3 cellular contexts compared by ENCODE assay signal in the genomic region with DNA sequence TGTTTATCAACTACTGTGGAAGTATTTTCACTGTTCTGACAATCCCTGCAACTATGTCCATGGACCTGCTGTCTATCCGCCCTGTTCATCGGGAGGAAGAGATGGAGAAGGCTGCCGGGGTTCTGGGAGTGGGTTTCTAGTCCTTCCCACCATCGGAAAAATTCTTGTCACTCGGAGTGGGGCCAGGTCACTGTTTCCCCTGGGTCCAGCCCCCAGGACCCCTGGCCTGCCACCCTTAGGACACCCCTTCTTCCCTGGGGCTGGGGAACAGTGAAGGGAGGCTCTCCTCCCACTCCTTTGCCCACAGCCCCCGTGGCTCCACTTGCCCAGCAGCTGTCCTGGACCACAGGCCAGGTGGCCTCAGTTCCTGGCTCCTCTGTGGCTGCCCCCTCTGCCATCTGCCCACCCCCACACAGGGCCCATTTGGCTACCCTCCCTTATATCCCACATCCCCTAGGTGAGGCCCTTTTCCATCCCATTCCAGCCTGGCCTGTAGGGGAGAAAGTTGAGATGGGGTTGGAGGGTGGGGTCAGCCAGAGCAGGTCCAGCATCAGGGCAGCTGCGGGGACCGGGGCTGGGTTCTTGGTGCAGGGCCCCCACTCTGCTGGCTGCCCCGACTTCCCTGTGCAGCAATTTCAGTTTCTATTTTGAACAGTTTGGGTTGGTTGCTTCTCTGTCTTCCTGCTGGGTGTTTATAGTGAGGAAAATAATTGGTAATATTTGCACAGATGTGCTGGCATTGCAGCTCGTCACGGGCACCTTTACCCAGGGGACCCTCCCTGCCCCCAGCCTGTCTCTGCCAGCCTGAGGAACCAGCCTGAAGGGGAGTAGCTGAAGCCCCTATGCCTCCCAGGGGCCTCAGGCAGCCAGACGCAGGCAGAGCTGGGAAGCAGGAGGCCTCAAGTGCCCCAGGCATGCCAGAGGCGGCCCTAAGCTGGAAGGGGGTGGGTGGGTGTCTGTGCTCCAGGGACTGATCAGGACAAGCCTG.
A peak's percentile ranks its signal among the peaks of the same experiment; 100 is the strongest.
TF ChIP-seq lines count a peak whose summit lies in the region.

No MANE protein-coding gene starts in this region.

TF ChIP-seq in SK-N-SH, 30 proteins besides CTCF, POLR2A, EP300 and RAD21 (continued from another document):
- TF ChIP-seq, protein P1, sequence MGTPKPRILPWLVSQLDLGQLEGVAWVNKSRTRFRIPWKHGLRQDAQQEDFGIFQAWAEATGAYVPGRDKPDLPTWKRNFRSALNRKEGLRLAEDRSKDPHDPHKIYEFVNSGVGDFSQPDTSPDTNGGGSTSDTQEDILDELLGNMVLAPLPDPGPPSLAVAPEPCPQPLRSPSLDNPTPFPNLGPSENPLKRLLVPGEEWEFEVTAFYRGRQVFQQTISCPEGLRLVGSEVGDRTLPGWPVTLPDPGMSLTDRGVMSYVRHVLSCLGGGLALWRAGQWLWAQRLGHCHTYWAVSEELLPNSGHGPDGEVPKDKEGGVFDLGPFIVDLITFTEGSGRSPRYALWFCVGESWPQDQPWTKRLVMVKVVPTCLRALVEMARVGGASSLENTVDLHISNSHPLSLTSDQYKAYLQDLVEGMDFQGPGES (IDR thresholded peaks at IDR 0.05; ENCODE audit: low read depth, low read length): no peak
- TF ChIP-seq, protein P2, sequence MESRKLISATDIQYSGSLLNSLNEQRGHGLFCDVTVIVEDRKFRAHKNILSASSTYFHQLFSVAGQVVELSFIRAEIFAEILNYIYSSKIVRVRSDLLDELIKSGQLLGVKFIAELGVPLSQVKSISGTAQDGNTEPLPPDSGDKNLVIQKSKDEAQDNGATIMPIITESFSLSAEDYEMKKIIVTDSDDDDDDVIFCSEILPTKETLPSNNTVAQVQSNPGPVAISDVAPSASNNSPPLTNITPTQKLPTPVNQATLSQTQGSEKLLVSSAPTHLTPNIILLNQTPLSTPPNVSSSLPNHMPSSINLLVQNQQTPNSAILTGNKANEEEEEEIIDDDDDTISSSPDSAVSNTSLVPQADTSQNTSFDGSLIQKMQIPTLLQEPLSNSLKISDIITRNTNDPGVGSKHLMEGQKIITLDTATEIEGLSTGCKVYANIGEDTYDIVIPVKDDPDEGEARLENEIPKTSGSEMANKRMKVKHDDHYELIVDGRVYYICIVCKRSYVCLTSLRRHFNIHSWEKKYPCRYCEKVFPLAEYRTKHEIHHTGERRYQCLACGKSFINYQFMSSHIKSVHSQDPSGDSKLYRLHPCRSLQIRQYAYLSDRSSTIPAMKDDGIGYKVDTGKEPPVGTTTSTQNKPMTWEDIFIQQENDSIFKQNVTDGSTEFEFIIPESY (IDR thresholded peaks at IDR 0.05; ENCODE audit: borderline replicate concordance, low read depth): no peak
- TF ChIP-seq POLR2AphosphoS5 (IDR thresholded peaks at IDR 0.05; ENCODE audit: low read depth, low read length) (no peak), TCF12 (IDR thresholded peaks at IDR 0.05) (no peak), ELF1 (IDR thresholded peaks at IDR 0.05) (no peak), FOSL2 (IDR thresholded peaks at IDR 0.05; ENCODE audit: borderline replicate concordance, low read depth) (no peak), YY1 (IDR thresholded peaks at IDR 0.05; ENCODE audit: low read depth) (no peak), EZH2phosphoT487 (IDR thresholded peaks at IDR 0.05; ENCODE audit: borderline replicate concordance, low read depth) (no peak), RXRA (IDR thresholded peaks at IDR 0.05; ENCODE audit: borderline replicate concordance, low read depth) (no peak), GATA2 (CRISPR knock-in tag; IDR thresholded peaks at IDR 0.05) (no peak)
TF ChIP-seq in SK-N-SH: peak in this region for 0.

TF ChIP-seq in SK-N-SH treated with all-trans-retinoic acid at 6 μM for 48 hours, 23 proteins besides CTCF, POLR2A, EP300 and RAD21 (continued from another document):
- TF ChIP-seq, protein P3, sequence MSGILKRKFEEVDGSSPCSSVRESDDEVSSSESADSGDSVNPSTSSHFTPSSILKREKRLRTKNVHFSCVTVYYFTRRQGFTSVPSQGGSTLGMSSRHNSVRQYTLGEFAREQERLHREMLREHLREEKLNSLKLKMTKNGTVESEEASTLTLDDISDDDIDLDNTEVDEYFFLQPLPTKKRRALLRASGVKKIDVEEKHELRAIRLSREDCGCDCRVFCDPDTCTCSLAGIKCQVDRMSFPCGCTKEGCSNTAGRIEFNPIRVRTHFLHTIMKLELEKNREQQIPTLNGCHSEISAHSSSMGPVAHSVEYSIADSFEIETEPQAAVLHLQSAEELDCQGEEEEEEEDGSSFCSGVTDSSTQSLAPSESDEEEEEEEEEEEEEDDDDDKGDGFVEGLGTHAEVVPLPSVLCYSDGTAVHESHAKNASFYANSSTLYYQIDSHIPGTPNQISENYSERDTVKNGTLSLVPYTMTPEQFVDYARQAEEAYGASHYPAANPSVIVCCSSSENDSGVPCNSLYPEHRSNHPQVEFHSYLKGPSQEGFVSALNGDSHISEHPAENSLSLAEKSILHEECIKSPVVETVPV (CRISPR knock-in tag; IDR thresholded peaks at IDR 0.05): no peak
- TF ChIP-seq CSDC2 (CRISPR knock-in tag; IDR thresholded peaks at IDR 0.05) (no peak), ZNF565 (CRISPR knock-in tag; conservative IDR thresholded peaks at IDR 0.05; ENCODE audit: low read depth) (no peak), SNAI2 (CRISPR knock-in tag; IDR thresholded peaks at IDR 0.05) (no peak), ZC3H10 (CRISPR knock-in tag; IDR thresholded peaks at IDR 0.05) (no peak)
- TF ChIP-seq, protein P4, sequence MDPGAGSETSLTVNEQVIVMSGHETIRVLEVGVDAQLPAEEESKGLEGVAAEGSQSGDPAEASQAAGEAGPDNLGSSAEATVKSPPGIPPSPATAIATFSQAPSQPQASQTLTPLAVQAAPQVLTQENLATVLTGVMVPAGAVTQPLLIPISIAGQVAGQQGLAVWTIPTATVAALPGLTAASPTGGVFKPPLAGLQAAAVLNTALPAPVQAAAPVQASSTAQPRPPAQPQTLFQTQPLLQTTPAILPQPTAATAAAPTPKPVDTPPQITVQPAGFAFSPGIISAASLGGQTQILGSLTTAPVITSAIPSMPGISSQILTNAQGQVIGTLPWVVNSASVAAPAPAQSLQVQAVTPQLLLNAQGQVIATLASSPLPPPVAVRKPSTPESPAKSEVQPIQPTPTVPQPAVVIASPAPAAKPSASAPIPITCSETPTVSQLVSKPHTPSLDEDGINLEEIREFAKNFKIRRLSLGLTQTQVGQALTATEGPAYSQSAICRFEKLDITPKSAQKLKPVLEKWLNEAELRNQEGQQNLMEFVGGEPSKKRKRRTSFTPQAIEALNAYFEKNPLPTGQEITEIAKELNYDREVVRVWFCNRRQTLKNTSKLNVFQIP (CRISPR knock-in tag; IDR thresholded peaks at IDR 0.05; ENCODE audit: borderline replicate concordance, low read depth): no peak
- TF ChIP-seq, protein P5, sequence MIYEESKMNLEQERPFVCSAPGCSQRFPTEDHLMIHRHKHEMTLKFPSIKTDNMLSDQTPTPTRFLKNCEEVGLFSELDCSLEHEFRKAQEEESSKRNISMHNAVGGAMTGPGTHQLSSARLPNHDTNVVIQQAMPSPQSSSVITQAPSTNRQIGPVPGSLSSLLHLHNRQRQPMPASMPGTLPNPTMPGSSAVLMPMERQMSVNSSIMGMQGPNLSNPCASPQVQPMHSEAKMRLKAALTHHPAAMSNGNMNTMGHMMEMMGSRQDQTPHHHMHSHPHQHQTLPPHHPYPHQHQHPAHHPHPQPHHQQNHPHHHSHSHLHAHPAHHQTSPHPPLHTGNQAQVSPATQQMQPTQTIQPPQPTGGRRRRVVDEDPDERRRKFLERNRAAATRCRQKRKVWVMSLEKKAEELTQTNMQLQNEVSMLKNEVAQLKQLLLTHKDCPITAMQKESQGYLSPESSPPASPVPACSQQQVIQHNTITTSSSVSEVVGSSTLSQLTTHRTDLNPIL (CRISPR knock-in tag; IDR thresholded peaks at IDR 0.05; ENCODE audit: low read depth): no peak
TF ChIP-seq in SK-N-SH treated with all-trans-retinoic acid at 6 μM for 48 hours: peak in this region for 0.

TF ChIP-seq in HEK293, 187 proteins besides CTCF, POLR2A, EP300 and RAD21 (continued from another document):
- TF ChIP-seq, protein P6, sequence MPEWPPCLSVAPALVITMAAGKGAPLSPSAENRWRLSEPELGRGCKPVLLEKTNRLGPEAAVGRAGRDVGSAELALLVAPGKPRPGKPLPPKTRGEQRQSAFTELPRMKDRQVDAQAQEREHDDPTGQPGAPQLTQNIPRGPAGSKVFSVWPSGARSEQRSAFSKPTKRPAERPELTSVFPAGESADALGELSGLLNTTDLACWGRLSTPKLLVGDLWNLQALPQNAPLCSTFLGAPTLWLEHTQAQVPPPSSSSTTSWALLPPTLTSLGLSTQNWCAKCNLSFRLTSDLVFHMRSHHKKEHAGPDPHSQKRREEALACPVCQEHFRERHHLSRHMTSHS (tag by site-specific recombination; IDR thresholded peaks at IDR 0.05): no peak
- TF ChIP-seq ZFHX2 (tag by site-specific recombination; conservative IDR thresholded peaks at IDR 0.05): peak; percentile 17; the same call in 1 of the 2 replicates
